ENCODE assay signal across 9 cellular contexts in genomic region chr13:37640499-37640898, GRCh38. TPM values are rescaled to one million over a fixed set of nuclear protein-coding genes. Genes with fewer than 3 reads are reported as not detected.
DNase-seq lines count a peak whose midpoint lies in the region; ATAC-seq and TF ChIP-seq lines count a peak whose summit lies in the region.
"Had no signal": no experiment of that assay in that cellular context is flagged by ENCODE, and none has a peak within 500 bp of the region (broad histone marks: within the 10 kb centered on the region; RNA-seq: fewer than 3 reads in every experiment).

No MANE protein-coding gene starts in this region.

- TF ChIP-seq POLR2A in adrenal gland (IDR thresholded peaks at IDR 0.05): no peak

- no peak overlapping the region for H3K27ac ChIP-seq in adrenal gland
- H3K27ac ChIP-seq in CD4-positive, alpha-beta T cell (ENCODE audit: low read depth, low read length): no peak overlapping the region

- H3K4me3 ChIP-seq in BE2C (ENCODE audit: low read depth, low read length) (no peak overlapping the region), adrenal gland (no peak overlapping the region)

- POLR2A ChIA-PET in CD4-positive, alpha-beta T cell (lab: Charles Lee): no interaction called here

- intact Hi-C loops in adrenal gland (cut with DNase I): no loop called here
- intact Hi-C loops in CD4-positive, alpha-beta T cell (cut with DNase I, micrococcal nuclease): no loop called here

- H3K4me1 Mint-ChIP-seq in stimulated activated naive CD8-positive, alpha-beta T cell treated with anti-CD3 and anti-CD28 coated beads, Interleukin-15, amount 100 ng/mL, for 72 hours: no peaks in the 10 kb centered on the region
- no peaks in the 10 kb centered on the region for H3K4me1 Mint-ChIP-seq in CD4-positive, alpha-beta T cell (ENCODE audit: low read depth)
- H3K4me1 Mint-ChIP-seq: naive B cell had no signal

- H3K27me3 ChIP-seq in BE2C (peaks cover 5% of the 10 kb centered on the region; the same call in 1 of the 2 replicates), adrenal gland (no peaks in the 10 kb centered on the region)
- no peaks in the 10 kb centered on the region for H3K27me3 ChIP-seq in CD4-positive, alpha-beta T cell (ENCODE audit: control insufficient read depth, insufficient read depth, low read length)

- H3K36me3 ChIP-seq in BE2C (no peaks in the 10 kb centered on the region), adrenal gland (replicated peaks in 1 of 2) (no peaks in the 10 kb centered on the region)

- H3K36me3 Mint-ChIP-seq in CD4-positive, alpha-beta T cell (ENCODE audit: low read depth): no peaks in the 10 kb centered on the region
- H3K36me3 Mint-ChIP-seq: naive B cell had no signal

- CTCF ChIA-PET in CD4-positive, alpha-beta T cell (lab: Charles Lee): no interaction called here

- H3K4me1 ChIP-seq in BE2C (no peaks in the 10 kb centered on the region), adrenal gland (replicated peaks in 1 of 2) (no peaks in the 10 kb centered on the region)

- no peaks in the 10 kb centered on the region for H3K27me3 Mint-ChIP-seq in stimulated activated naive CD8-positive, alpha-beta T cell treated with anti-CD3 and anti-CD28 coated beads, Interleukin-15, amount 100 ng/mL, for 72 hours
- no peaks in the 10 kb centered on the region for H3K27me3 Mint-ChIP-seq in CD4-positive, alpha-beta T cell
- H3K27me3 Mint-ChIP-seq: naive B cell had no signal

- no peak for ATAC-seq in HG03565 (IDR thresholded peaks at IDR 0.05; ENCODE audit: unreplicated experiment)
- ATAC-seq in stimulated activated naive CD8-positive, alpha-beta T cell treated with anti-CD3 and anti-CD28 coated beads, Interleukin-15, amount 100 ng/mL, for 72 hours: no peak
- no peak for ATAC-seq in CD4-positive, alpha-beta T cell (ENCODE audit: poor library complexity)

- H3K4me3 Mint-ChIP-seq in stimulated activated naive CD8-positive, alpha-beta T cell treated with anti-CD3 and anti-CD28 coated beads, Interleukin-15, amount 100 ng/mL, for 72 hours: no peak overlapping the region
- no peak overlapping the region for H3K4me3 Mint-ChIP-seq in CD4-positive, alpha-beta T cell
- H3K4me3 Mint-ChIP-seq: naive B cell had no signal

- DNase-seq in BE2C (no peak), Kasumi-1 (lab: John Stamatoyannopoulos, UW) (peak; percentile 35 to 38), adrenal gland (peak in 1 of 7 donors; percentile 2), left kidney (ENCODE audit: low read depth, low spot score) (peak; percentile 71), HuH-7 (ENCODE audit: low spot score) (no peak)
- no peak for DNase-seq in stimulated activated naive CD8-positive, alpha-beta T cell treated with anti-CD3 and anti-CD28 coated beads, Interleukin-15, amount 100 ng/mL, for 72 hours
- no peak for DNase-seq in CD4-positive, alpha-beta T cell
- DNase-seq: naive B cell had no signal

- H3K9me3 Mint-ChIP-seq in stimulated activated naive CD8-positive, alpha-beta T cell treated with anti-CD3 and anti-CD28 coated beads, Interleukin-15, amount 100 ng/mL, for 72 hours: peaks cover 0 to 5% of the 10 kb centered on the region in 2 donors
- H3K9me3 Mint-ChIP-seq in CD4-positive, alpha-beta T cell: no peaks in the 10 kb centered on the region

- 13 to 18% (median 17%) methylated on average over 2 of the region's 2 CpGs for WGBS in adrenal gland, 4 donors

- peak; percentile 31; the same call in 1 of the 2 replicates for TF ChIP-seq CTCF in BE2C (IDR thresholded peaks at IDR 0.05; ENCODE audit: low read depth, low read length)
- TF ChIP-seq CTCF in adrenal gland (IDR thresholded peaks at IDR 0.05): peak in 4 of 6 experiments; percentile 26 to 32 (median 26)
- no peak for TF ChIP-seq CTCF in CD4-positive, alpha-beta T cell (IDR thresholded peaks at IDR 0.05)

- no peaks in the 10 kb centered on the region for H3K9me3 ChIP-seq in BE2C
- no peaks in the 10 kb centered on the region for H3K9me3 ChIP-seq in adrenal gland (replicated peaks in 1 of 3)
- H3K9me3 ChIP-seq in CD4-positive, alpha-beta T cell (ENCODE audit: control insufficient read depth, low read length): no peaks in the 10 kb centered on the region

- no peak overlapping the region for H3K27ac Mint-ChIP-seq in stimulated activated naive CD8-positive, alpha-beta T cell treated with anti-CD3 and anti-CD28 coated beads, Interleukin-15, amount 100 ng/mL, for 72 hours
- H3K27ac Mint-ChIP-seq in CD4-positive, alpha-beta T cell: no peak overlapping the region
- H3K27ac Mint-ChIP-seq: naive B cell had no signal

RNA-seq across cellular contexts. Expression of gene POSTN, which starts 41.9 kb away (rescaled TPM):
- not detected for polyA plus RNA-seq in BE2C (2012; ENCODE audit: insufficient read depth, insufficient read length, low read depth)
- total RNA-seq in adrenal gland: 10 to 100 TPM in 1 of 8 donors, 1 to 10 TPM in 7; 1.8 to 20.0 (median 7.1) TPM
- 10 to 100 TPM in 1 of 3 donors, 1 to 10 TPM in 2; 4.5 to 20.2 (median 9.1) TPM for polyA plus RNA-seq in adrenal gland
- not detected for total RNA-seq in CD4-positive, alpha-beta T cell

Comparison
In these comparisons a context has a peak if more than half of its experiments do, and no peak if none do; other contexts are left out.
1. DNase-seq: peak in Kasumi-1 (2 of 2) and left kidney (single experiment); none in BE2C (single experiment), HuH-7 (single experiment), stimulated activated naive CD8-positive, alpha-beta T cell treated with anti-CD3 and anti-CD28 coated beads, Interleukin-15, amount 100 ng/mL, for 72 hours (0 of 2) and CD4-positive, alpha-beta T cell (0 of 10).